16 cellular contexts compared by ENCODE assay signal in the genomic region with DNA sequence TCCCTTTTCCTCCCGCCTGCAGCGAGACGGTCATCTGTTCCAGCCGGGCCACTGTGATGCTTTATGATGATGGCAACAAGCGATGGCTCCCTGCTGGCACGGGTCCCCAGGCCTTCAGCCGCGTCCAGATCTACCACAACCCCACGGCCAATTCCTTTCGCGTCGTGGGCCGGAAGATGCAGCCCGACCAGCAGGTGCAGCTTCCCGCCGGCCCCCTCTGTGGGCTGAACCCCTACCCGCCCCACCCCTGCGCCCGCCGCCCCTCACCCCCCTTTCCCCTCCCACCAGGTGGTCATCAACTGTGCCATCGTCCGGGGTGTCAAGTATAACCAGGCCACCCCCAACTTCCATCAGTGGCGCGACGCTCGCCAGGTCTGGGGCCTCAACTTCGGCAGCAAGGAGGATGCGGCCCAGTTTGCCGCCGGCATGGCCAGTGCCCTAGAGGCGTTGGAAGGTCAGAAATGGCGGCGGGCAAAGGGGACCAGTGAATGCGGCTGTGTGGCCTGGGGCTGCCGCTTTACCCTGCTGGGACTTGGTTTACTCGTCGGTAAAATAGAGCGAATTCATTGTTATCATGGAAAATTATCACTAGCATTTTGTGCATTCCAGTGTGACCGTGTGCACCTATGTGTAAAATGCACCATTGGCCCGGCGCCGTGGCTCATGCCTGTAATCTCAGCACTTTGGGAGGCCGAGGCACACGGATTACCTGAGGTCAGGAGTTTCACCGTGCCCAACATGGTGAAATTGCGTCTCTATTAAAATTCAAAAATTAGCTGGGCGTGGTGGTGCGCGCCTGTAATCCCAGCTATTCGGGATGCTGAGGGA. TPM values are rescaled to one million over a fixed set of nuclear protein-coding genes. Genes with fewer than 3 reads are reported as not detected.
DNase-seq lines count a peak whose midpoint lies in the region; ATAC-seq and TF ChIP-seq lines count a peak whose summit lies in the region.
"Had no signal": no experiment of that assay in that cellular context is flagged by ENCODE, and none has a peak within 500 bp of the region (broad histone marks: within the 10 kb centered on the region; RNA-seq: fewer than 3 reads in every experiment).

No MANE protein-coding gene starts in this region.

- peak overlapping the region; percentile 5 for H3K27ac ChIP-seq in left ventricle myocardium inferior (replicated peaks)
- H3K27ac ChIP-seq in spleen, result peak overlapping the region in 1 of 8 donors; percentile 100
- H3K27ac ChIP-seq: coronary artery, WERI-Rb-1 had no signal

- H3K36me3 Mint-ChIP-seq in activated T-helper 2 cell treated with anti-CD3 and anti-CD28 coated beads, Interferon-gamma antibody, Interleukin-2, Interleukin-4, amounts not matched to agents 10 μg/mL and 5 μg/mL and 100 μg/mL, durations not matched to agents 14 hours and 24 hours and 36 hours (ENCODE audit: low read depth), result peaks cover 52% of the 10 kb centered on the region

- no peak overlapping the region for H3K4me3 Mint-ChIP-seq in activated T-helper 2 cell treated with anti-CD3 and anti-CD28 coated beads, Interferon-gamma antibody, Interleukin-2, Interleukin-4, amounts not matched to agents 10 μg/mL and 5 μg/mL and 100 μg/mL, durations not matched to agents 14 hours and 24 hours and 36 hours (ENCODE audit: low read depth)
- H3K4me3 Mint-ChIP-seq: GM23338 had no signal

- H3K4me1 ChIP-seq in left ventricle myocardium inferior (peaks cover 47% of the 10 kb centered on the region), mucosa of descending colon (ENCODE audit: low read depth) (peaks cover 65% of the 10 kb centered on the region), spleen (peaks cover 29 to 86% (median 47%) of the 10 kb centered on the region in 6 donors)

- H3K36me3 ChIP-seq in left ventricle myocardium inferior (peaks cover 53% of the 10 kb centered on the region), mucosa of descending colon (ENCODE audit: low read depth) (peaks cover 17% of the 10 kb centered on the region), spleen (peaks cover 0 to 93% (median 61%) of the 10 kb centered on the region in 6 donors)

- H3K4me3 ChIP-seq in left ventricle myocardium inferior, result no peak overlapping the region
- H3K4me3 ChIP-seq in mucosa of descending colon, result no peak overlapping the region
- H3K4me3 ChIP-seq in spleen, result no peak overlapping the region
- H3K4me3 ChIP-seq: coronary artery, GM23338, MG63 had no signal

- H3K27ac Mint-ChIP-seq in activated T-helper 2 cell treated with anti-CD3 and anti-CD28 coated beads, Interferon-gamma antibody, Interleukin-2, Interleukin-4, amounts not matched to agents 10 μg/mL and 5 μg/mL and 100 μg/mL, durations not matched to agents 14 hours and 24 hours and 36 hours, result peak overlapping the region; percentile 47
- H3K27ac Mint-ChIP-seq: GM23338 had no signal

- no peaks in the 10 kb centered on the region for H3K9me3 Mint-ChIP-seq in activated T-helper 2 cell treated with anti-CD3 and anti-CD28 coated beads, Interferon-gamma antibody, Interleukin-2, Interleukin-4, amounts not matched to agents 10 μg/mL and 5 μg/mL and 100 μg/mL, durations not matched to agents 14 hours and 24 hours and 36 hours
- H3K9me3 Mint-ChIP-seq: GM23338 had no signal

- H3K9me3 ChIP-seq in left ventricle myocardium inferior (replicated peaks), result no peaks in the 10 kb centered on the region
- H3K9me3 ChIP-seq in mucosa of descending colon, result no peaks in the 10 kb centered on the region
- no peaks in the 10 kb centered on the region for H3K9me3 ChIP-seq in spleen
- H3K9me3 ChIP-seq: MG63 had no signal

- DNase-seq in left ventricle myocardium inferior (no peak), Right ventricle myocardium superior (no peak), mucosa of descending colon (peak; percentile 32 to 52 (median 43)), spleen (no peak), RPMI8226 (no peak), DMS 273 (lab: John Stamatoyannopoulos, UW; ENCODE audit: unreplicated experiment) (no peak)
- DNase-seq in activated T-helper 2 cell treated with anti-CD3 and anti-CD28 coated beads, Interferon-gamma antibody, Interleukin-2, Interleukin-4, amounts not matched to agents 10 μg/mL and 5 μg/mL and 100 μg/mL, durations not matched to agents 14 hours and 24 hours and 36 hours (ENCODE audit: low spot score), result no peak
- DNase-seq: activated gamma-delta T cell treated with Interleukin-2 at 50 U/mL for 16 hours; MG63; NCI-H187 treated with DMSO at 0.1 percent for 48 hours; NK-92 treated with Interleukin-12 subunit alpha and Interleukin-12 subunit beta, amount 100 ng/mL, for 24 hours; stimulated activated naive CD8-positive, alpha-beta T cell treated with anti-CD3 and anti-CD28 coated beads, Interleukin-15, Interleukin-2, amounts not matched to agents 100 U/mL and 50 U/mL, for 24 hours; WERI-Rb-1 had no signal

- WGBS in spleen, 5 donors, result 88 to 95% (median 89%) methylated on average over 43 to 50 of the region's 50 CpGs

- intact Hi-C loops in left ventricle myocardium inferior (cut with micrococcal nuclease) (no loop called here), Right ventricle myocardium superior (cut with DNase I) (no loop called here), mucosa of descending colon (cut with DNase I, micrococcal nuclease) (no loop called here), spleen (cut with DNase I; ENCODE audit: low total_unique reads) (no loop called here)
- intact Hi-C loops in activated T-helper 2 cell treated with anti-CD3 and anti-CD28 coated beads, Interferon-gamma antibody, Interleukin-2, Interleukin-4, amounts not matched to agents 10 μg/mL and 5 μg/mL and 100 μg/mL, durations not matched to agents 14 hours and 24 hours and 36 hours (cut with micrococcal nuclease), result no loop called here

- peaks cover 22% of the 10 kb centered on the region for H3K4me1 Mint-ChIP-seq in activated T-helper 2 cell treated with anti-CD3 and anti-CD28 coated beads, Interferon-gamma antibody, Interleukin-2, Interleukin-4, amounts not matched to agents 10 μg/mL and 5 μg/mL and 100 μg/mL, durations not matched to agents 14 hours and 24 hours and 36 hours (ENCODE audit: low read depth)

- TF ChIP-seq CTCF in left ventricle myocardium inferior (IDR thresholded peaks at IDR 0.05; ENCODE audit: borderline replicate concordance) (no peak), mucosa of descending colon (IDR thresholded peaks at IDR 0.05) (no peak), spleen (IDR thresholded peaks at IDR 0.05 in 8 of 11, conservative IDR thresholded peaks at IDR 0.05 in 3 of 11) (no peak)

- H3K27me3 Mint-ChIP-seq in activated T-helper 2 cell treated with anti-CD3 and anti-CD28 coated beads, Interferon-gamma antibody, Interleukin-2, Interleukin-4, amounts not matched to agents 10 μg/mL and 5 μg/mL and 100 μg/mL, durations not matched to agents 14 hours and 24 hours and 36 hours (ENCODE audit: low read depth), result no peaks in the 10 kb centered on the region

- H3K27me3 ChIP-seq in left ventricle myocardium inferior (ENCODE audit: low read depth) (no peaks in the 10 kb centered on the region), spleen (replicated peaks in 1 of 7) (no peaks in the 10 kb centered on the region)
- H3K27me3 ChIP-seq: MG63 had no signal

- ATAC-seq in Right ventricle myocardium superior (ENCODE audit: poor library complexity), result no peak
- no peak for ATAC-seq in mucosa of descending colon
- ATAC-seq: GM23338; right cardiac atrium; stimulated activated naive CD8-positive, alpha-beta T cell treated with anti-CD3 and anti-CD28 coated beads, Interleukin-15, Interleukin-2, amounts not matched to agents 100 U/mL and 50 U/mL, for 24 hours had no signal

- no peak for TF ChIP-seq POLR2A in spleen (IDR thresholded peaks at IDR 0.05)

RNA-seq across cellular contexts. Expression of a gene that starts 10.6 kb away (rescaled TPM):
- 32.8 TPM for total RNA-seq in left ventricle myocardium inferior
- 42.9 TPM for total RNA-seq in Right ventricle myocardium superior
- 232 and 244 TPM in 2 replicates for total RNA-seq in activated T-helper 2 cell treated with anti-CD3 and anti-CD28 coated beads, Interferon-gamma antibody, Interleukin-2, Interleukin-4, amounts not matched to agents 10 μg/mL and 5 μg/mL and 100 μg/mL, durations not matched to agents 14 hours and 24 hours and 36 hours
- total RNA-seq in mucosa of descending colon, result 100 to 1,000 TPM; 190 to 252 (median 235) TPM
- total RNA-seq in spleen, result 100 to 1,000 TPM; 146 to 386 (median 221) TPM
- polyA plus RNA-seq in spleen, result 100 to 1,000 TPM; 154 to 210 (median 161) TPM

RNA-seq across cellular contexts. Expression of a gene that starts 19.6 kb away (rescaled TPM):
- 0.19 TPM for total RNA-seq in left ventricle myocardium inferior
- total RNA-seq in Right ventricle myocardium superior, result 0.75 TPM
- 2.5 and 3.1 TPM in 2 replicates for total RNA-seq in activated T-helper 2 cell treated with anti-CD3 and anti-CD28 coated beads, Interferon-gamma antibody, Interleukin-2, Interleukin-4, amounts not matched to agents 10 μg/mL and 5 μg/mL and 100 μg/mL, durations not matched to agents 14 hours and 24 hours and 36 hours
- total RNA-seq in mucosa of descending colon, result 1 to 10 TPM in 1 of 3 donors, under 1 TPM in 2; 0.43 to 1.3 (median 0.87) TPM
- 10 to 100 TPM in 2 of 7 donors, 1 to 10 TPM in 5; 6.3 to 21.4 (median 9.6) TPM for total RNA-seq in spleen
- polyA plus RNA-seq in spleen, result 10 to 100 TPM in 2 of 3 donors, 1 to 10 TPM in 1; 9.5 to 13.4 (median 10.7) TPM

RNA-seq across cellular contexts. Expression of a gene that starts 21.0 kb away (rescaled TPM):
- total RNA-seq in left ventricle myocardium inferior (19.1 TPM), Right ventricle myocardium superior (29.9 TPM), mucosa of descending colon (10 to 100 TPM in 1 of 3 donors, 1 to 10 TPM in 2; 3.1 to 18.2 (median 6.2) TPM), spleen (10 to 100 TPM in 6 of 7 donors, 1 to 10 TPM in 1; 9.2 to 22.6 (median 15.1) TPM)
- total RNA-seq in activated T-helper 2 cell treated with anti-CD3 and anti-CD28 coated beads, Interferon-gamma antibody, Interleukin-2, Interleukin-4, amounts not matched to agents 10 μg/mL and 5 μg/mL and 100 μg/mL, durations not matched to agents 14 hours and 24 hours and 36 hours, result 4.0 and 8.1 TPM in 2 replicates
- 1 to 10 TPM; 4.9 to 7.9 (median 7.6) TPM for polyA plus RNA-seq in spleen

RNA-seq across cellular contexts. Expression of a gene that starts 50.1 kb away (rescaled TPM):
- total RNA-seq in left ventricle myocardium inferior (0.33 TPM), Right ventricle myocardium superior (0.51 TPM), mucosa of descending colon (10 to 100 TPM in 1 of 3 donors, 1 to 10 TPM in 1, under 1 TPM in 1; 0.58 to 10.3 (median 1.6) TPM), spleen (10 to 100 TPM in 2 of 7 donors, 1 to 10 TPM in 4, under 1 TPM in 1; 0.92 to 41.7 (median 1.6) TPM)
- 10.2 and 10.9 TPM in 2 replicates for total RNA-seq in activated T-helper 2 cell treated with anti-CD3 and anti-CD28 coated beads, Interferon-gamma antibody, Interleukin-2, Interleukin-4, amounts not matched to agents 10 μg/mL and 5 μg/mL and 100 μg/mL, durations not matched to agents 14 hours and 24 hours and 36 hours
- polyA plus RNA-seq in spleen, result 1 to 10 TPM in 2 of 3 donors, under 1 TPM in 1; 0.42 to 2.2 (median 1.3) TPM

Comparison
In these comparisons a context has a peak if more than half of its experiments do, and no peak if none do; other contexts are left out.
1. DNase-seq: peak in mucosa of descending colon (3 of 3); none in left ventricle myocardium inferior (single experiment), Right ventricle myocardium superior (single experiment), activated T-helper 2 cell treated with anti-CD3 and anti-CD28 coated beads, Interferon-gamma antibody, Interleukin-2, Interleukin-4, amounts not matched to agents 10 μg/mL and 5 μg/mL and 100 μg/mL, durations not matched to agents 14 hours and 24 hours and 36 hours (single experiment), spleen (single experiment), RPMI8226 (single experiment) and DMS 273 (single experiment).